17 cellular contexts compared by ENCODE assay signal in genomic region chr10:18968196-18968595, GRCh38.
"Had no signal": no experiment of that assay in that cellular context is flagged by ENCODE, and none has a peak within 500 bp of the region (broad histone marks: within the 10 kb centered on the region; RNA-seq: fewer than 3 reads in every experiment).

No MANE protein-coding gene starts in this region.

- H3K9me3 ChIP-seq: mucosa of descending colon, testis had no signal

- H3K27me3 ChIP-seq: neural progenitor cell, testis, tibial artery had no signal

- H2AFZ ChIP-seq: neural progenitor cell, parathyroid adenoma had no signal

- H3K79me2 ChIP-seq: parathyroid adenoma had no signal

- ATAC-seq: left lobe of liver; mucosa of descending colon; natural killer cell treated with Interleukin-12 subunit alpha and Interleukin-12 subunit beta and Interleukin-15 and Interleukin-18, amount 100 ng/mL, for 72 hours; sciatic nerve; stimulated activated memory B cell treated with anti-CD40 and anti-IgM and Interleukin-4, amounts not matched to agents 10 μg/mL and 1 μg/mL and 100 μg/mL, for 72 hours; stimulated activated naive CD8-positive, alpha-beta T cell treated with anti-CD3 and anti-CD28 coated beads, Interleukin-15, Interleukin-2, amounts not matched to agents 100 U/mL and 50 U/mL, for 24 hours had no signal

- H3K36me3 ChIP-seq: neural progenitor cell, tibial artery had no signal

- H3K4me2 ChIP-seq: neural progenitor cell had no signal

- H3K4me3 ChIP-seq: dorsolateral prefrontal cortex, lung, mucosa of descending colon, neural progenitor cell, testis, tibial artery had no signal

- H3K27ac ChIP-seq: dorsolateral prefrontal cortex, neural progenitor cell, parathyroid adenoma, testis, tibial artery had no signal

- H3K4me1 ChIP-seq: neural progenitor cell, parathyroid adenoma, testis, tibial artery had no signal

- DNase-seq: dorsolateral prefrontal cortex; effector CD4-positive, alpha-beta T cell; foreskin melanocyte; mucosa of descending colon; naive B cell; stimulated activated CD4-positive, alpha-beta T cell treated with anti-CD3 and anti-CD28 coated beads, Interleukin-4, amount 100 ng/mL, for 4 hours; stimulated activated naive CD8-positive, alpha-beta T cell treated with anti-CD3 and anti-CD28 coated beads, Interleukin-15, Interleukin-2, amounts not matched to agents 100 U/mL and 50 U/mL, for 24 hours; substantia nigra; testis; tibial artery had no signal
